ENCODE assay signal across 27 cellular contexts in genomic region chr3:196042673-196043072, GRCh38. TPM values are rescaled to one million over a fixed set of nuclear protein-coding genes. Genes with fewer than 3 reads are reported as not detected.
DNase-seq lines count a peak whose midpoint lies in the region; ATAC-seq, FAIRE-seq and TF ChIP-seq lines count a peak whose summit lies in the region.
"Had no signal": no experiment of that assay in that cellular context is flagged by ENCODE, and none has a peak within 500 bp of the region (broad histone marks: within the 10 kb centered on the region; RNA-seq: fewer than 3 reads in every experiment).

No MANE protein-coding gene starts in this region.

- H4K5ac ChIP-seq in IMR-90 (ENCODE audit: low read depth, low read length) (no peak overlapping the region), H1 (ENCODE audit: insufficient read length, low read depth, low read length) (no peak overlapping the region)

- no peak overlapping the region for H4K91ac ChIP-seq in IMR-90 (ENCODE audit: insufficient read depth, low read depth, low read length)
- no peak overlapping the region for H4K91ac ChIP-seq in H1 (replicated peaks; ENCODE audit: insufficient read length, low read length)

- H3K9me1 ChIP-seq in IMR-90 (ENCODE audit: insufficient read depth, low read length), result no peaks in the 10 kb centered on the region; the same call in 1 of the 2 replicates

- WGBS in IMR-90 (ENCODE audit: extremely low coverage in 2 of 2, insufficient read length in 1 of 2), 2 experiments, result 100% methylated on average over 1 of the region's 6 CpGs; no CpG with 5 or more reads in 1 of the 2 experiments
- 96% methylated on average over 6 of the region's 6 CpGs; no CpG with 5 or more reads in 1 of the 2 experiments for WGBS in H1 (ENCODE audit: extremely low coverage in 1 of 2, insufficient coverage in 1 of 2, insufficient read length in 1 of 2, insufficient replicate concordance in 2 of 2, low coverage in 1 of 2, low lambda C conversion rate in 2 of 2, missing lambda C conversion rate in 1 of 2), 2 experiments

- no peaks in the 10 kb centered on the region for H3K23me2 ChIP-seq in H1 (ENCODE audit: low read depth, low read length)

- no TSS peak for BruUV-seq in IMR-90 (replicated peaks; lab: Mats Ljungman, UMichigan)

- no peak overlapping the region for H3K14ac ChIP-seq in IMR-90 (replicated peaks; ENCODE audit: low read depth, low read length)
- no peak overlapping the region for H3K14ac ChIP-seq in H1 (ENCODE audit: insufficient read length)

- H3K18ac ChIP-seq in IMR-90 (ENCODE audit: low read depth, low read length), result no peak overlapping the region
- no peak overlapping the region for H3K18ac ChIP-seq in H1 (ENCODE audit: extremely low read depth, low read length)

- no peak for DNase-seq in H54 (ENCODE audit: insufficient read length, low spot score)
- no peak for DNase-seq in IMR-90
- DNase-seq in H1 (ENCODE audit: low read depth in 1 of 2, low spot score in 2 of 2), result no peak
- no peak for DNase-seq in GM10266 (ENCODE audit: extremely low spot score)
- no peak for DNase-seq in head of caudate nucleus
- no peak for DNase-seq in cardiac septum (ENCODE audit: low spot score)
- no peak for DNase-seq in substantia nigra (lab: John Stamatoyannopoulos, UW)
- DNase-seq: 8988T; ACHN; BE2C; C1 segment of cervical spinal cord; CD4-positive, alpha-beta memory T cell; CD4-positive, CD25-positive, alpha-beta regulatory T cell; CD8-positive, alpha-beta memory T cell; COR-L47; DMS 273 treated with DMSO at 0.1 percent for 48 hours; DMS153; DMS53; DMS79; DND-41; EL; GDM1 had no signal

- CTCF ChIA-PET in HEK293 (lab: Yijun Ruan, JAX) (interaction anchor here (0.9 kb wide), 1 partner anchor 53 kb away, joined by 3 read pairs; no protein-coding TSS in a partner anchor), IMR-90 (lab: Yijun Ruan, JAX) (no interaction called here), H1 (lab: Charles Lee; ENCODE audit: partially characterized antibody) (interaction anchor here (1.5 kb wide), 1 partner anchor 154 kb away, joined by 5 read pairs; no protein-coding TSS in a partner anchor)

- H3K23ac ChIP-seq in IMR-90 (ENCODE audit: low read depth, low read length) (no peak overlapping the region), H1 (ENCODE audit: insufficient read length) (no peak overlapping the region)

- H2BK5ac ChIP-seq in IMR-90 (ENCODE audit: low read depth, low read length, poor library complexity, severe bottlenecking) (no peak overlapping the region), H1 (ENCODE audit: low read depth, low read length) (no peak overlapping the region)

- FAIRE-seq in H54 (lab: Jason Lieb, UNC) (peak; percentile 89), H1 (lab: Jason Lieb, UNC) (peak; percentile 28)
- FAIRE-seq: A204.1, GM12891, GM19239 had no signal

- H2BK15ac ChIP-seq in IMR-90 (ENCODE audit: low read depth, low read length) (no peak overlapping the region), H1 (ENCODE audit: low read length) (no peak overlapping the region)

- H2BK120ac ChIP-seq in IMR-90 (ENCODE audit: low read depth, low read length), result no peak overlapping the region
- H2BK120ac ChIP-seq in H1 (replicated peaks; ENCODE audit: low read depth, low read length), result no peak overlapping the region

- H3K9ac ChIP-seq in IMR-90 (ENCODE audit: low read depth, low read length) (no peak overlapping the region), H1 (replicated peaks in 1 of 4; ENCODE audit: extremely low read depth in 1 of 4, low read depth in 3 of 4, low read length in 3 of 4) (no peak overlapping the region)
- H3K9ac ChIP-seq: BLaER1 had no signal

- H2AFZ ChIP-seq in IMR-90 (replicated peaks; ENCODE audit: low read length, poor library complexity) (no peak overlapping the region), H1 (ENCODE audit: low read length) (no peak overlapping the region)

- dilution Hi-C loops in IMR-90 (cut with HindIII; ENCODE audit: low sequenced_read_pairs, unreplicated experiment), result no loop called here

- TF ChIP-seq POLR2A in H54 (IDR thresholded peaks at IDR 0.05; ENCODE audit: low read depth, low read length) (no peak), IMR-90 (IDR thresholded peaks at IDR 0.05; ENCODE audit: low read depth, low read length) (no peak), H1 (IDR thresholded peaks at IDR 0.05; ENCODE audit: control extremely low read depth in 1 of 2, low read depth in 2 of 2, low read length in 2 of 2) (no peak)

- no peaks in the 10 kb centered on the region for H3K79me2 ChIP-seq in H1 (ENCODE audit: control insufficient read depth in 1 of 2, insufficient read depth in 2 of 2, low read length in 2 of 2)

- POLR2A ChIA-PET in HEK293 (lab: Yijun Ruan, JAX) (no interaction called here), IMR-90 (lab: Charles Lee; ENCODE audit: unreplicated experiment) (no interaction called here), H1 (lab: Charles Lee; ENCODE audit: partially characterized antibody) (no interaction called here)

- TF ChIP-seq CTCF in HEK293 (tag by site-specific recombination; IDR thresholded peaks at IDR 0.05), result no peak
- no peak for TF ChIP-seq CTCF in IMR-90 (conservative IDR thresholded peaks at IDR 0.05; ENCODE audit: low read depth, low read length)
- TF ChIP-seq CTCF in H1 (IDR thresholded peaks at IDR 0.05; ENCODE audit: control extremely low read depth in 1 of 3, insufficient read depth in 1 of 3, low read depth in 1 of 3, low read length in 3 of 3), result no peak
- TF ChIP-seq CTCF in GM10266 (IDR thresholded peaks at IDR 0.05; ENCODE audit: control insufficient read depth, insufficient read depth, low read depth, missing control alignments), result no peak

- H3K36me3 ChIP-seq in HEK293 (ENCODE audit: control insufficient read depth in 2 of 2, insufficient read depth in 1 of 2, low read length in 2 of 2) (peaks cover 0 to 2% of the 10 kb centered on the region in 2 experiments; a peak in 1 of 3 replicates), IMR-90 (ENCODE audit: control insufficient read depth, insufficient read depth, low read length) (peaks cover 2% of the 10 kb centered on the region; the same call in 1 of the 2 replicates), H1 (ENCODE audit: control insufficient read depth in 2 of 4, insufficient read depth in 4 of 4, low read length in 3 of 4) (0 out of 8 replicates have a peak, but pooled peaks cover 0 to 2% (median 0%) of the 10 kb centered on the region in 4 experiments)

- H3K27me3 ChIP-seq in IMR-90 (ENCODE audit: control insufficient read depth, insufficient read depth, low read length) (no peaks in the 10 kb centered on the region), H1 (replicated peaks in 1 of 4; ENCODE audit: control insufficient read depth in 3 of 4, extremely low read depth in 1 of 4, insufficient read depth in 3 of 4, low read length in 3 of 4) (no peaks in the 10 kb centered on the region)
- H3K27me3 ChIP-seq: BE2C, BLaER1 had no signal

- no peak overlapping the region for H2BK20ac ChIP-seq in IMR-90 (ENCODE audit: low read depth, low read length)
- no peak overlapping the region for H2BK20ac ChIP-seq in H1 (ENCODE audit: low read length)

- no peaks in the 10 kb centered on the region for H3K79me1 ChIP-seq in IMR-90 (ENCODE audit: low read depth in 1 of 2, low read length in 2 of 2)
- H3K79me1 ChIP-seq in H1 (ENCODE audit: low read depth, low read length), result no peaks in the 10 kb centered on the region

- in situ Hi-C loops in IMR-90 (cut with MboI; ENCODE audit: low sequenced_read_pairs), result no loop called here

- H3K4me1 ChIP-seq in HEK293 (ENCODE audit: control insufficient read depth, insufficient read depth, low read length) (no peaks in the 10 kb centered on the region), IMR-90 (ENCODE audit: control insufficient read depth, insufficient read depth, low read length) (no peaks in the 10 kb centered on the region), H1 (replicated peaks in 1 of 4; ENCODE audit: control insufficient read depth in 3 of 4, insufficient read depth in 4 of 4, low read length in 3 of 4) (no peaks in the 10 kb centered on the region)
- H3K4me1 ChIP-seq: BE2C, BLaER1 had no signal

- H2AK5ac ChIP-seq in IMR-90 (ENCODE audit: low read depth, low read length) (no peak overlapping the region), H1 (ENCODE audit: low read depth, low read length) (no peak overlapping the region)

- H3K27ac ChIP-seq in HEK293 (ENCODE audit: extremely low read depth, low read depth, low read length) (no peak overlapping the region), IMR-90 (ENCODE audit: insufficient read depth, low read length) (no peak overlapping the region), H1 (ENCODE audit: low read depth, low read length) (no peak overlapping the region), substantia nigra (ENCODE audit: low read depth, low read length, poor library complexity, severe bottlenecking) (no peak overlapping the region)
- H3K27ac ChIP-seq: BLaER1 had no signal

- peak overlapping the region; percentile 45 for H2AK9ac ChIP-seq in IMR-90 (replicated peaks; ENCODE audit: low read depth, low read length, poor library complexity)

- no peak for ATAC-seq in IMR-90 (ENCODE audit: low read depth)

- no peak overlapping the region for H3K4ac ChIP-seq in IMR-90 (ENCODE audit: low read depth, low read length)
- no peak overlapping the region for H3K4ac ChIP-seq in H1 (replicated peaks; ENCODE audit: insufficient read length, low read depth, low read length)

- H3K4me2 ChIP-seq in IMR-90 (ENCODE audit: low read depth, low read length) (no peak overlapping the region), H1 (ENCODE audit: insufficient read depth in 1 of 2, low read depth in 2 of 2, low read length in 2 of 2) (no peak overlapping the region)
- H3K4me2 ChIP-seq: BLaER1 had no signal

- H4K20me1 ChIP-seq in IMR-90 (ENCODE audit: insufficient read depth, low read length) (no peaks in the 10 kb centered on the region), H1 (replicated peaks in 1 of 2; ENCODE audit: control insufficient read depth in 1 of 2, insufficient read depth in 2 of 2, low read length in 2 of 2) (no peaks in the 10 kb centered on the region)

- H3K9me3 ChIP-seq in HEK293 (ENCODE audit: control insufficient read depth, insufficient read depth, low read depth, low read length), result no peaks in the 10 kb centered on the region
- peaks cover 4% of the 10 kb centered on the region; the same call in 1 of the 2 replicates for H3K9me3 ChIP-seq in IMR-90 (ENCODE audit: control insufficient read depth, insufficient read depth, low read length)
- no peaks in the 10 kb centered on the region for H3K9me3 ChIP-seq in H1 (ENCODE audit: insufficient read depth in 2 of 2, low read depth in 1 of 2, low read length in 1 of 2)
- H3K9me3 ChIP-seq: BE2C had no signal

- H3K56ac ChIP-seq in IMR-90 (ENCODE audit: extremely low read depth, insufficient read depth, low read length) (no peak overlapping the region), H1 (replicated peaks; ENCODE audit: insufficient read length, low read depth, low read length) (no peak overlapping the region)

- H4K8ac ChIP-seq in IMR-90 (ENCODE audit: low read depth in 2 of 2, low read length in 2 of 2) (no peak overlapping the region), H1 (ENCODE audit: extremely low read depth, insufficient read depth, low read length) (no peak overlapping the region)

- TF ChIP-seq RAD21 in IMR-90 (IDR thresholded peaks at IDR 0.05; ENCODE audit: low read length), result no peak
- TF ChIP-seq RAD21 in H1 (IDR thresholded peaks at IDR 0.05 in 1 of 2, conservative IDR thresholded peaks at IDR 0.05 in 1 of 2; ENCODE audit: low read depth in 2 of 2, low read length in 2 of 2), result no peak

- no peak overlapping the region for H3K4me3 ChIP-seq in HEK293 (ENCODE audit: low read depth, low read length)
- no peak overlapping the region for H3K4me3 ChIP-seq in IMR-90 (ENCODE audit: insufficient read depth, low read depth, low read length)
- H3K4me3 ChIP-seq in H1 (ENCODE audit: extremely low read depth in 1 of 4, insufficient read depth in 2 of 4, low read depth in 3 of 4, low read length in 4 of 4), result no peak overlapping the region
- H3K4me3 ChIP-seq: BLaER1 had no signal

- H2BK12ac ChIP-seq in H1 (ENCODE audit: low read depth, low read length), result no peak overlapping the region

- intact Hi-C loops in IMR-90 (cut with micrococcal nuclease), result loop anchor here (1.0 kb wide), 1 partner anchor 9 kb away; no protein-coding TSS in a partner anchor
- intact Hi-C loops in head of caudate nucleus (cut with DNase I), result no loop called here
- intact Hi-C loops in cardiac septum (cut with DNase I), result no loop called here

- no peak for TF ChIP-seq EP300 in H1 (IDR thresholded peaks at IDR 0.05; ENCODE audit: borderline replicate concordance in 1 of 2, low read depth in 2 of 2, low read length in 2 of 2)

RNA-seq across cellular contexts. Expression of gene TFRC, which starts 39.2 kb away (rescaled TPM):
- total RNA-seq in IMR-90 (2012; rRNA removed), result 156 and 207 TPM in 2 replicates
- 57.1 and 78.6 TPM in 2 replicates for polyA plus RNA-seq in IMR-90 (2012; rRNA removed)
- 11.4 and 18.2 TPM in 2 replicates for polyA plus RNA-seq in IMR-90 (2012; cell fraction: cytosol; rRNA removed)
- 4.6 and 55.9 TPM in 2 replicates for polyA plus RNA-seq in IMR-90 (2012; cell fraction: nucleus; rRNA removed; ENCODE audit: low replicate concordance)
- 146 and 161 TPM in 2 replicates for total RNA-seq in H1 (2021; fragmentation: NEBNext Ultra II Directional; extraction: Animal tissue kit (Norgen Biotek cat#: 25700))
- 19.3 and 67.3 TPM in 2 replicates for polyA plus RNA-seq in H1 (2011; rRNA removed)
- 38.7 TPM for polyA plus RNA-seq in H1 (2011; cell fraction: cytosol; rRNA removed)
- polyA plus RNA-seq in H1 (2011; cell fraction: nucleus; rRNA removed), result 39.2 TPM
- polyA plus RNA-seq in H1 (2012, experiment 1 of 2), result 111 to 150 TPM (median 125 TPM) in 4 replicates
- 9.4 TPM for polyA plus RNA-seq in H1 (2012, experiment 2 of 2)
- 108 TPM for polyA plus RNA-seq in H1 (2013, experiment 1 of 2)
- 103 TPM for polyA plus RNA-seq in H1 (2013, experiment 2 of 2)
- 139 and 420 TPM in 2 replicates for polyA minus RNA-seq in H1 (2011; rRNA and poly(A)+ RNA removed)
- 116 TPM for polyA minus RNA-seq in H1 (2011; cell fraction: cytosol; rRNA and poly(A)+ RNA removed)
- 156 TPM for polyA minus RNA-seq in H1 (2011; cell fraction: nucleus; rRNA and poly(A)+ RNA removed)
- total RNA-seq in cardiac septum, result 131 TPM
